13 cellular contexts compared by ENCODE assay signal in the genomic region with DNA sequence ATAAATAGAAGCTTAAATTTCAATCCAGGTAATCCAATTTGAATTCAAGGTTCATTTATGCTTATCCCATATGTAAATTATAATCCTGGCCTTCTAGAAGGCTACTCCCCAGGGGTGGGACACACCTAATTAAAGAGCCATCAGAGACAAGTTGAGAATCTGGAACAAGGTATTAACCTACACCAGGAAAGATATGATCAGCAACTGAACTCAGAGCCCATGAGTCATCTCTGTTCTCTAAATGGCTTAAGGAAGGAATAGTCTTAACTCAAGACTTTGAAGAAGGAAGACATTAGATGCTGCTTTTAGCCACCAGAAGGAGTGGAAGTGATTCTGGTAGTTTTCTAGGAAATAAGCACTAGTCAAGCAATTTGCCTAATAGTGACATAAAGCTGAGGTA.
"Had no signal": no experiment of that assay in that cellular context is flagged by ENCODE, and none has a peak within 500 bp of the region (broad histone marks: within the 10 kb centered on the region; RNA-seq: fewer than 3 reads in every experiment).

No MANE protein-coding gene starts in this region.

- H3K4me3 ChIP-seq: colonic mucosa, gastrocnemius medialis, suprapubic skin, upper lobe of left lung had no signal

- DNase-seq: activated gamma-delta T cell treated with Interleukin-2 at 50 U/mL for 16 hours; activated T-cell treated with anti-CD3 and anti-CD28 coated beads, Interleukin-2, amount 50 U/mL, for 4 hours; colonic mucosa; gastrocnemius medialis; left ventricle myocardium superior; stimulated activated CD4-positive, alpha-beta T cell treated with anti-CD3 and anti-CD28 coated beads, Interleukin-4, amount 100 ng/mL, for 1 hour; stimulated activated CD8-positive, alpha-beta memory T cell treated with anti-CD3 and anti-CD28 coated beads, Interleukin-4, amount 100 ng/mL, for 48 hours; stimulated activated naive CD8-positive, alpha-beta T cell treated with anti-CD3 and anti-CD28 coated beads, Interleukin-15, Interleukin-2, amounts not matched to agents 100 U/mL and 50 U/mL, for 24 hours; upper lobe of left lung had no signal

- ATAC-seq: activated T-cell treated with anti-CD3 and anti-CD28 coated beads, Interleukin-2, amount 50 U/mL, for 4 hours; gastrocnemius medialis; left ventricle myocardium superior; stimulated activated naive CD8-positive, alpha-beta T cell treated with anti-CD3 and anti-CD28 coated beads, Interleukin-15, Interleukin-2, amounts not matched to agents 100 U/mL and 50 U/mL, for 24 hours had no signal

- H3K27me3 ChIP-seq: colonic mucosa, gastrocnemius medialis, suprapubic skin, upper lobe of left lung had no signal

- FAIRE-seq: astrocyte, keratinocyte, TTC549 had no signal

- H3K36me3 ChIP-seq: colonic mucosa, upper lobe of left lung had no signal
